ENCODE assay signal across 12 cellular contexts in the genomic region with DNA sequence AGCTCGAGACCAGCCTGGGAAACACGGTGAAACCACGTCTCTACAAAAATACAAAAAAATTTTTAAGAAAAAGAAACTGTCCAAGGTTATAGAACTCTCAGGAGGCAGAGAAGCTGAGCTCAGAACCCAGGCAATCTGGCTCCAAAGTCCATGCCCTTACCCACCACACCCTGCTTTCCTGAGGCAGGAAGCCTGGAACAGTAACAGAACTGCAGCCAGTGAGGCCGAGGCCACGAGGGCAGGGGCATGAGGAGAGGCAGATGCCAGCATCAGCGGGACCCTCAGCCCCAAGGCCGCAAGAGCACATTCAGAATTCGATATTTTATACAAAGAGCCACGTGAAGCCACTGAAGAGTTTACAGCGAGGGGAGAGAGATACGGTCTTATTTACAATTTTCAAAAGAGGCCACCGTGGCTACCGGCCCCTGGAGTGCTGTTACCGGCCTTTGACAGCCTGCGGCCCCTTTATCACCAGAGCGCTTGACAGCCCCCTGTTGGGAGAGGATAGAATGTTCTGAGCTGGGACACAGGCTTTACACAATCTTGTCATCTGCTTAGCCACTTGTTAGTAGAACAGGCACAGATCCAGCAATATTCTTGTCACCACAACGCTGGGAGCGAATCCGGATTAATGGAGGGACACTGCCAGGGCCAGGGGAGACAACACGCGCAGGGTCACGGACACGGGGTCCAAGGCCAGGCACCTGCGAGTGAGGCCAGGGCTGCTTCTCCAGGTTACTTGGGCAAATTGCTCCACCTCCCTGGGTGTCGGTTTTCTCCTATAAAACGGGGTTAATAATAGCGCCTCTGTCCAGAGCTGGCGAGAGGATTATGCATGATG. TPM values are rescaled to one million over a fixed set of nuclear protein-coding genes. Genes with fewer than 3 reads are reported as not detected.
DNase-seq lines count a peak whose midpoint lies in the region; ATAC-seq, FAIRE-seq and TF ChIP-seq lines count a peak whose summit lies in the region.
"Had no signal": no experiment of that assay in that cellular context is flagged by ENCODE, and none has a peak within 500 bp of the region (broad histone marks: within the 10 kb centered on the region; RNA-seq: fewer than 3 reads in every experiment).

No MANE protein-coding gene starts in this region.

- H3K27ac ChIP-seq in small intestine (ENCODE audit: low read depth in 1 of 2, low read length in 1 of 2) = peak overlapping the region; percentile 81 to 91
- H3K27ac ChIP-seq: SJSA1 had no signal

- no peaks in the 10 kb centered on the region for H3K27me3 Mint-ChIP-seq in activated CD8-positive, alpha-beta T cell treated with anti-CD3 and anti-CD28 coated beads, Interleukin-2, amount 10 ng/mL, durations not matched to agents 7 days and 5 days (ENCODE audit: low read depth)
- H3K27me3 Mint-ChIP-seq: activated naive CD8-positive, alpha-beta T cell treated with anti-CD3 and anti-CD28 coated beads for 36 hours; stimulated activated naive CD8-positive, alpha-beta T cell treated with anti-CD3 and anti-CD28 coated beads, Interleukin-15, Interleukin-2, amounts not matched to agents 100 ng/mL and 50 ng/mL, for 24 hours had no signal

- no peak for FAIRE-seq in small intestine (lab: Jason Lieb, UNC)
- FAIRE-seq: GM18507 had no signal

- CTCF ChIA-PET in activated CD8-positive, alpha-beta T cell treated with anti-CD3 and anti-CD28 coated beads, Interleukin-2, amount 10 ng/mL, durations not matched to agents 7 days and 5 days (lab: Charles Lee) = interaction anchor here (1.0 kb wide), 1 partner anchor 21 kb away, joined by 4 read pairs; no protein-coding TSS in a partner anchor

- peaks cover 6 to 18% of the 10 kb centered on the region in 2 donors for H3K36me3 ChIP-seq in small intestine (ENCODE audit: control insufficient read depth in 2 of 2, insufficient read depth in 2 of 2, low read length in 2 of 2)

- WGBS in small intestine, 3 donors = 14 to 58% (median 41%) methylated on average over 28 of the region's 28 CpGs

- H3K4me3 ChIP-seq in HFF-Myc (replicated peaks; ENCODE audit: low read depth, low read length) (no peak overlapping the region), small intestine (ENCODE audit: low read depth in 1 of 2, low read length in 2 of 2) (no peak overlapping the region)
- H3K4me3 ChIP-seq: SJSA1 had no signal

- intact Hi-C loops in left ventricle myocardium superior (cut with micrococcal nuclease) = no loop called here

- H3K9me3 ChIP-seq in small intestine (ENCODE audit: control insufficient read depth, low read depth) = no peaks in the 10 kb centered on the region
- H3K9me3 ChIP-seq: SJSA1 had no signal

- peaks cover 17% of the 10 kb centered on the region for H3K4me1 Mint-ChIP-seq in activated CD8-positive, alpha-beta T cell treated with anti-CD3 and anti-CD28 coated beads, Interleukin-2, amount 10 ng/mL, durations not matched to agents 7 days and 5 days (ENCODE audit: low read depth)

- H3K4me1 ChIP-seq in small intestine (ENCODE audit: control insufficient read depth in 2 of 2, insufficient read depth in 1 of 2, low read depth in 1 of 2, low read length in 1 of 2) = peaks cover 10% of the 10 kb centered on the region in 2 donors

- no peak for ATAC-seq in activated CD8-positive, alpha-beta T cell treated with anti-CD3 and anti-CD28 coated beads, Interleukin-2, amount 10 ng/mL, durations not matched to agents 7 days and 5 days
- ATAC-seq in left ventricle myocardium superior = peak; percentile 80
- ATAC-seq in HG03457 (IDR thresholded peaks at IDR 0.05; ENCODE audit: unreplicated experiment) = no peak

- no peak overlapping the region for H3K4me3 Mint-ChIP-seq in activated CD8-positive, alpha-beta T cell treated with anti-CD3 and anti-CD28 coated beads, Interleukin-2, amount 10 ng/mL, durations not matched to agents 7 days and 5 days
- H3K4me3 Mint-ChIP-seq: activated naive CD8-positive, alpha-beta T cell treated with anti-CD3 and anti-CD28 coated beads for 36 hours; stimulated activated naive CD8-positive, alpha-beta T cell treated with anti-CD3 and anti-CD28 coated beads, Interleukin-15, Interleukin-2, amounts not matched to agents 100 ng/mL and 50 ng/mL, for 24 hours had no signal

- H3K9me3 Mint-ChIP-seq in activated CD8-positive, alpha-beta T cell treated with anti-CD3 and anti-CD28 coated beads, Interleukin-2, amount 10 ng/mL, durations not matched to agents 7 days and 5 days (ENCODE audit: insufficient read depth) = no peaks in the 10 kb centered on the region
- H3K9me3 Mint-ChIP-seq: activated naive CD8-positive, alpha-beta T cell treated with anti-CD3 and anti-CD28 coated beads for 36 hours; stimulated activated naive CD8-positive, alpha-beta T cell treated with anti-CD3 and anti-CD28 coated beads, Interleukin-15, Interleukin-2, amounts not matched to agents 100 ng/mL and 50 ng/mL, for 24 hours had no signal

- POLR2A ChIA-PET in activated CD8-positive, alpha-beta T cell treated with anti-CD3 and anti-CD28 coated beads, Interleukin-2, amount 10 ng/mL, durations not matched to agents 7 days and 5 days (lab: Charles Lee) = no interaction called here

- peak overlapping the region; percentile 44 for H3K27ac Mint-ChIP-seq in activated CD8-positive, alpha-beta T cell treated with anti-CD3 and anti-CD28 coated beads, Interleukin-2, amount 10 ng/mL, durations not matched to agents 7 days and 5 days

- H3K36me3 Mint-ChIP-seq in activated CD8-positive, alpha-beta T cell treated with anti-CD3 and anti-CD28 coated beads, Interleukin-2, amount 10 ng/mL, durations not matched to agents 7 days and 5 days (ENCODE audit: low read depth) = peaks cover 26% of the 10 kb centered on the region

- H3K27me3 ChIP-seq in small intestine (ENCODE audit: control insufficient read depth in 2 of 2, insufficient read depth in 2 of 2, low read length in 2 of 2) = no peaks in the 10 kb centered on the region
- H3K27me3 ChIP-seq: SJSA1 had no signal

- no peak for DNase-seq in HFF-Myc (ENCODE audit: extremely low read depth, low read depth)
- no peak for DNase-seq in activated CD8-positive, alpha-beta T cell treated with anti-CD3 and anti-CD28 coated beads, Interleukin-2, amount 10 ng/mL, durations not matched to agents 7 days and 5 days
- DNase-seq in left ventricle myocardium superior = peak; percentile 63
- peak; percentile 95 for DNase-seq in small intestine
- DNase-seq in RKO (ENCODE audit: low spot score) = no peak
- DNase-seq in SW 1271 (lab: John Stamatoyannopoulos, UW) = no peak
- no peak for DNase-seq in NCI-H2029 (lab: John Stamatoyannopoulos, UW)
- DNase-seq: activated naive CD8-positive, alpha-beta T cell treated with anti-CD3 and anti-CD28 coated beads for 36 hours had no signal

- TF ChIP-seq CTCF in HFF-Myc (IDR thresholded peaks at IDR 0.05; ENCODE audit: low read depth, low read length, missing control alignments) = peak; percentile 20

RNA-seq across cellular contexts. Expression of gene SPATA2, which starts 5.6 kb away (rescaled TPM):
- total RNA-seq in activated CD8-positive, alpha-beta T cell treated with anti-CD3 and anti-CD28 coated beads, Interleukin-2, amount 10 ng/mL, durations not matched to agents 7 days and 5 days = 1 to 10 TPM; 7.6 to 7.7 TPM
- total RNA-seq in left ventricle myocardium superior = 8.5 TPM
- 10 to 100 TPM in 1 of 3 donors, 1 to 10 TPM in 2; 8.6 to 11.0 (median 9.9) TPM for polyA plus RNA-seq in small intestine

RNA-seq across cellular contexts. Expression of gene RNF114, which starts 26.5 kb away (rescaled TPM):
- total RNA-seq in activated CD8-positive, alpha-beta T cell treated with anti-CD3 and anti-CD28 coated beads, Interleukin-2, amount 10 ng/mL, durations not matched to agents 7 days and 5 days = 10 to 100 TPM; 50.1 to 54.8 TPM
- total RNA-seq in left ventricle myocardium superior = 49.8 TPM
- 10 to 100 TPM; 51.2 to 76.0 (median 60.8) TPM for polyA plus RNA-seq in small intestine

Comparison
In these comparisons a context has a peak if more than half of its experiments do, and no peak if none do; other contexts are left out.
1. DNase-seq: peak in left ventricle myocardium superior (single experiment) and small intestine (single experiment); none in HFF-Myc (single experiment), activated CD8-positive, alpha-beta T cell treated with anti-CD3 and anti-CD28 coated beads, Interleukin-2, amount 10 ng/mL, durations not matched to agents 7 days and 5 days (single experiment), RKO (single experiment), SW 1271 (0 of 2) and NCI-H2029 (single experiment).